In genomic region chr3:38129058-38129457, GRCh38 we compare ENCODE assay signal across 1 cellular context.
TF ChIP-seq lines count a peak whose summit lies in the region.

No MANE protein-coding gene starts in this region.

TF ChIP-seq in WTC11, 78 proteins besides CTCF, POLR2A, EP300 and RAD21 (continued from another document):
- no peak for TF ChIP-seq NR1H2 (CRISPR knock-in tag; IDR thresholded peaks at IDR 0.05)
- no peak for TF ChIP-seq PRRX2 (CRISPR knock-in tag; IDR thresholded peaks at IDR 0.05)
- TF ChIP-seq GABPB1 (CRISPR knock-in tag; IDR thresholded peaks at IDR 0.05): no peak
- no peak for TF ChIP-seq FOXP1 (CRISPR knock-in tag; IDR thresholded peaks at IDR 0.05; ENCODE audit: borderline replicate concordance)
- TF ChIP-seq ZNF512 (CRISPR knock-in tag; IDR thresholded peaks at IDR 0.05; ENCODE audit: borderline replicate concordance): no peak
- TF ChIP-seq AR (CRISPR knock-in tag; IDR thresholded peaks at IDR 0.05): no peak
